Comparison of ENCODE assay signal across 8 cellular contexts in genomic region chr1:143884932-143885574, GRCh38.
DNase-seq lines count a peak whose midpoint lies in the region; ATAC-seq and TF ChIP-seq lines count a peak whose summit lies in the region.
"Not testable (repeated sequence)": the region's sequence is repeated elsewhere in the genome, so short reads cannot be mapped to it uniquely, and the experiment has no call there.

No MANE protein-coding gene starts in this region.

- TF ChIP-seq POLR2A in transverse colon (IDR thresholded peaks at IDR 0.05): not testable (repeated sequence)

- not testable (repeated sequence) for H3K27me3 ChIP-seq in ascending aorta, right atrium auricular region, transverse colon

- H3K9me3 ChIP-seq in ascending aorta, right atrium auricular region, transverse colon: not testable (repeated sequence)

- not testable (repeated sequence) for DNase-seq in HFF-Myc (ENCODE audit: extremely low read depth, low read depth); sciatic nerve (ENCODE audit: low spot score)
- peak; percentile 23 for DNase-seq in M059J (ENCODE audit: low read depth)
- peak in 1 of 2 donors; percentile 86 for DNase-seq in ascending aorta (ENCODE audit: low spot score in 2 of 2)
- peak; percentile 66 for DNase-seq in right atrium auricular region (ENCODE audit: low spot score)
- DNase-seq in transverse colon: peak; percentile 76

- intact Hi-C loops in ascending aorta (cut with DNase I); sciatic nerve (cut with DNase I); transverse colon (cut with DNase I; ENCODE audit: low total_unique reads): not testable (repeated sequence)

- not testable (repeated sequence) for H3K36me3 ChIP-seq in ascending aorta, right atrium auricular region, transverse colon

- no CpG with 5 or more reads among the region's 53 CpGs for WGBS in transverse colon (ENCODE audit: low coverage in 1 of 2), 2 donors

- in situ Hi-C loops in transverse colon (cut with MboI; ENCODE audit: low pct_ligation_motif_present in 1 of 4, low pct_unique_long_range_greater_than_20kb in 1 of 4, low sequenced_read_pairs in 3 of 4): not testable (repeated sequence)

- TF ChIP-seq EP300 in transverse colon (IDR thresholded peaks at IDR 0.05; ENCODE audit: low read depth): not testable (repeated sequence)

- not testable (repeated sequence) for H3K4me1 ChIP-seq in ascending aorta, right atrium auricular region, transverse colon

- ATAC-seq in sciatic nerve: peak; percentile 92

- TF ChIP-seq CTCF in GM12874 (IDR thresholded peaks at IDR 0.05; ENCODE audit: insufficient read depth, low read depth, low read length) (peak; percentile 43), HFF-Myc (IDR thresholded peaks at IDR 0.05; ENCODE audit: low read depth, low read length, missing control alignments) (peak; percentile 7), VCaP (conservative IDR thresholded peaks at IDR 0.05) (peak; percentile 37; the same call in 1 of the 2 replicates), ascending aorta (IDR thresholded peaks at IDR 0.05) (peak; percentile 37 to 51 (median 49)), right atrium auricular region (IDR thresholded peaks at IDR 0.05) (peak; percentile 56 to 67), transverse colon (IDR thresholded peaks at IDR 0.05) (peak; percentile 24 to 53 (median 46))

- not testable (repeated sequence) for H3K4me3 ChIP-seq in HFF-Myc (replicated peaks; ENCODE audit: low read depth, low read length)
- H3K4me3 ChIP-seq in ascending aorta (peak overlapping the region; percentile 42 to 53), right atrium auricular region (peak overlapping the region; percentile 35 to 42), transverse colon (peak overlapping the region in 2 of 4 donors; percentile 23 to 38)

- H3K27ac ChIP-seq in VCaP, right atrium auricular region: not testable (repeated sequence)
- H3K27ac ChIP-seq in ascending aorta (peak overlapping the region in 1 of 2 donors; percentile 27), transverse colon (peak overlapping the region in 2 of 4 donors; percentile 48 to 62)

Comparison
In these comparisons a context has a peak if more than half of its experiments do, and no peak if none do; other contexts are left out.
1. CTCF ChIP-seq: peak in every context shown above with its lines; median percentile 62 in right atrium auricular region; 49 in ascending aorta; 46 in transverse colon; 43 in GM12874; 37 in VCaP; 7 in HFF-Myc.